In genomic region chr10:92740762-92741161, GRCh38 we compare ENCODE assay signal across 26 cellular contexts. TPM values are rescaled to one million over a fixed set of nuclear protein-coding genes. Genes with fewer than 3 reads are reported as not detected.
DNase-seq lines count a peak whose midpoint lies in the region; ATAC-seq, FAIRE-seq and TF ChIP-seq lines count a peak whose summit lies in the region.
"Had no signal": no experiment of that assay in that cellular context is flagged by ENCODE, and none has a peak within 500 bp of the region (broad histone marks: within the 10 kb centered on the region; RNA-seq: fewer than 3 reads in every experiment).

No MANE protein-coding gene starts in this region.

- H3K4me1 Mint-ChIP-seq in astrocyte (ENCODE audit: low read depth, unreplicated experiment): no peaks in the 10 kb centered on the region
- H3K4me1 Mint-ChIP-seq in memory B cell: peaks cover 49% of the 10 kb centered on the region
- H3K4me1 Mint-ChIP-seq in stimulated activated naive CD8-positive, alpha-beta T cell treated with anti-CD3 and anti-CD28 coated beads, Interleukin-15, amount 100 ng/mL, for 72 hours: no peaks in the 10 kb centered on the region
- H3K4me1 Mint-ChIP-seq: nephron had no signal

- no peak overlapping the region for H3K56ac ChIP-seq in IMR-90 (ENCODE audit: extremely low read depth, insufficient read depth, low read length)

- H3K79me1 ChIP-seq in IMR-90 (ENCODE audit: low read depth in 1 of 2, low read length in 2 of 2): no peaks in the 10 kb centered on the region

- H3K18ac ChIP-seq in IMR-90 (ENCODE audit: low read depth, low read length): no peak overlapping the region

- no peak overlapping the region for H2AK9ac ChIP-seq in IMR-90 (replicated peaks; ENCODE audit: low read depth, low read length, poor library complexity)

- H3K9me3 ChIP-seq in DOHH2 (ENCODE audit: control insufficient read depth, insufficient read depth, low read length) (no peaks in the 10 kb centered on the region), IMR-90 (ENCODE audit: control insufficient read depth, insufficient read depth, low read length) (no peaks in the 10 kb centered on the region), astrocyte (ENCODE audit: insufficient read depth, low read depth, low read length) (no peaks in the 10 kb centered on the region), vagina (no peaks in the 10 kb centered on the region)
- H3K9me3 ChIP-seq: HAP-1, tibial nerve had no signal

- intact Hi-C loops in IMR-90 (cut with micrococcal nuclease): no loop called here
- intact Hi-C loops in vagina (cut with DNase I): no loop called here

- H3K79me2 ChIP-seq in DOHH2 (ENCODE audit: control insufficient read depth, low read length) (no peaks in the 10 kb centered on the region), astrocyte (ENCODE audit: insufficient read depth, low read length) (no peaks in the 10 kb centered on the region)

- in situ Hi-C loops in IMR-90 (cut with MboI; ENCODE audit: low sequenced_read_pairs): no loop called here

- H2BK15ac ChIP-seq in IMR-90 (ENCODE audit: low read depth, low read length): 0 out of 3 replicates have a peak overlapping the region, but pooled peaks have one; percentile 32

- peak overlapping the region in 1 of 2 experiments; percentile 35; a peak in 1 of 4 replicates for H4K8ac ChIP-seq in IMR-90 (ENCODE audit: low read depth in 2 of 2, low read length in 2 of 2)

- H3K9me2 ChIP-seq in DOHH2 (replicated peaks; ENCODE audit: control insufficient read depth, low read length): no peaks in the 10 kb centered on the region

- H4K91ac ChIP-seq in IMR-90 (ENCODE audit: insufficient read depth, low read depth, low read length): no peak overlapping the region

- no peak overlapping the region for H4K5ac ChIP-seq in IMR-90 (ENCODE audit: low read depth, low read length)

- H3K27me3 ChIP-seq in DOHH2 (ENCODE audit: control insufficient read depth, low read length) (peaks cover 13% of the 10 kb centered on the region), IMR-90 (ENCODE audit: control insufficient read depth, insufficient read depth, low read length) (no peaks in the 10 kb centered on the region), astrocyte (ENCODE audit: insufficient read depth, low read length) (peaks cover 4% of the 10 kb centered on the region), vagina (no peaks in the 10 kb centered on the region)
- H3K27me3 ChIP-seq: cardiac muscle cell, tibial nerve had no signal

- H3K4me1 ChIP-seq in DOHH2 (ENCODE audit: control insufficient read depth, low read length) (peaks cover 53% of the 10 kb centered on the region), IMR-90 (ENCODE audit: control insufficient read depth, insufficient read depth, low read length) (peaks cover 3% of the 10 kb centered on the region; the same call in 1 of the 2 replicates), astrocyte (ENCODE audit: insufficient read depth, low read length) (no peaks in the 10 kb centered on the region), vagina (no peaks in the 10 kb centered on the region)
- H3K4me1 ChIP-seq: HAP-1, tibial nerve had no signal

- peak overlapping the region; percentile 64 for H2AFZ ChIP-seq in IMR-90 (replicated peaks; ENCODE audit: low read length, poor library complexity)
- no peak overlapping the region for H2AFZ ChIP-seq in astrocyte (ENCODE audit: low read depth, low read length)

- CTCF ChIA-PET in IMR-90 (lab: Yijun Ruan, JAX): interaction anchor here (1.2 to 1.5 kb wide), 2 partner anchors 17 to 21 kb away, joined by 3 read pairs; no protein-coding TSS in a partner anchor

- H3K4me3 ChIP-seq in DOHH2 (ENCODE audit: low read length) (no peak overlapping the region), IMR-90 (ENCODE audit: insufficient read depth, low read depth, low read length) (no peak overlapping the region), astrocyte (ENCODE audit: insufficient read depth, low read depth, low read length) (no peak overlapping the region), vagina (no peak overlapping the region)
- H3K4me3 ChIP-seq: cardiac muscle cell, HAP-1, tibial nerve had no signal

- POLR2A ChIA-PET in IMR-90 (lab: Charles Lee; ENCODE audit: unreplicated experiment): no interaction called here

- H3K4me3 Mint-ChIP-seq in astrocyte (ENCODE audit: unreplicated experiment) (no peak overlapping the region), memory B cell (peak overlapping the region; percentile 30)
- H3K4me3 Mint-ChIP-seq in stimulated activated naive CD8-positive, alpha-beta T cell treated with anti-CD3 and anti-CD28 coated beads, Interleukin-15, amount 100 ng/mL, for 72 hours: no peak overlapping the region
- H3K4me3 Mint-ChIP-seq: nephron had no signal

- TF ChIP-seq CTCF in DOHH2 (IDR thresholded peaks at IDR 0.05; ENCODE audit: low read depth, low read length, poor library complexity, severe bottlenecking): no peak
- TF ChIP-seq CTCF in IMR-90 (conservative IDR thresholded peaks at IDR 0.05; ENCODE audit: low read depth, low read length): no peak
- no peak for TF ChIP-seq CTCF in astrocyte (IDR thresholded peaks at IDR 0.05; ENCODE audit: insufficient read depth, low read depth, low read length)
- TF ChIP-seq CTCF in vagina (IDR thresholded peaks at IDR 0.05): no peak

- H3K14ac ChIP-seq in IMR-90 (replicated peaks; ENCODE audit: low read depth, low read length): no peak overlapping the region

- peaks cover 26% of the 10 kb centered on the region for H3K27me3 Mint-ChIP-seq in astrocyte (ENCODE audit: low read depth, unreplicated experiment)
- H3K27me3 Mint-ChIP-seq in memory B cell: no peaks in the 10 kb centered on the region
- H3K27me3 Mint-ChIP-seq in stimulated activated naive CD8-positive, alpha-beta T cell treated with anti-CD3 and anti-CD28 coated beads, Interleukin-15, amount 100 ng/mL, for 72 hours: peaks cover 18% of the 10 kb centered on the region

- no peak for FAIRE-seq in astrocyte (lab: Jason Lieb, UNC)
- FAIRE-seq: TTC549 had no signal

- dilution Hi-C loops in IMR-90 (cut with HindIII; ENCODE audit: low sequenced_read_pairs, unreplicated experiment): no loop called here

- H3K9ac ChIP-seq in IMR-90 (ENCODE audit: low read depth, low read length) (no peak overlapping the region), astrocyte (ENCODE audit: low read length) (no peak overlapping the region)

- no peaks in the 10 kb centered on the region for H3K36me3 Mint-ChIP-seq in astrocyte (ENCODE audit: low read depth, unreplicated experiment)
- H3K36me3 Mint-ChIP-seq in memory B cell: peaks cover 7% of the 10 kb centered on the region

- TF ChIP-seq POLR2A in IMR-90 (IDR thresholded peaks at IDR 0.05; ENCODE audit: low read depth, low read length) (no peak), vagina (IDR thresholded peaks at IDR 0.05) (no peak)

- H3K27ac ChIP-seq in DOHH2 (ENCODE audit: low read depth, low read length) (no peak overlapping the region), IMR-90 (ENCODE audit: insufficient read depth, low read length) (no peak overlapping the region), astrocyte (ENCODE audit: low read depth, low read length) (no peak overlapping the region), vagina (no peak overlapping the region)
- H3K27ac ChIP-seq: cardiac muscle cell, tibial nerve had no signal

- DNase-seq in IMR-90: peak; percentile 70
- DNase-seq in astrocyte (ENCODE audit: low read depth): peak; percentile 22
- DNase-seq in memory B cell (ENCODE audit: low spot score in 2 of 2): no peak
- DNase-seq in NCI-H510A (lab: John Stamatoyannopoulos, UW): no peak
- DNase-seq in vagina (ENCODE audit: extremely low spot score in 2 of 2): no peak
- DNase-seq in stimulated activated naive CD8-positive, alpha-beta T cell treated with anti-CD3 and anti-CD28 coated beads, Interleukin-15, amount 100 ng/mL, for 72 hours: no peak
- no peak for DNase-seq in midbrain (lab: John Stamatoyannopoulos, UW)
- DNase-seq: activated CD4-positive, alpha-beta T cell treated with anti-CD3 and anti-CD28 coated beads, Interleukin-2, amount 50 U/mL, for 1 hour; activated CD8-positive, alpha-beta memory T cell treated with anti-CD3 and anti-CD28 coated beads, Interleukin-2, amount 50 U/mL, for 4 hours; AML-193; DMS79; glutamatergic neuron; left cardiac atrium; NCI-H1417 treated with DMSO at 0.1 percent for 48 hours; NCI-H69; OCI-M1; stimulated activated CD4-positive, alpha-beta T cell treated with anti-CD3 and anti-CD28 coated beads, Interleukin-1b, Interleukin-23, amount 100 ng/mL, for 48 hours; stimulated activated naive CD8-positive, alpha-beta T cell treated with anti-CD3 and anti-CD28 coated beads, Interleukin-15, Interleukin-2, amounts not matched to agents 100 U/mL and 50 U/mL, for 24 hours; SW 1271 had no signal

- WGBS in IMR-90 (ENCODE audit: extremely low coverage in 2 of 2, insufficient read length in 1 of 2), 2 experiments: 100% methylated on average over 1 of the region's 3 CpGs; no CpG with 5 or more reads in 1 of the 2 experiments

- peaks cover 2% of the 10 kb centered on the region for H3K9me3 Mint-ChIP-seq in astrocyte (ENCODE audit: unreplicated experiment)
- H3K9me3 Mint-ChIP-seq in memory B cell: peaks cover 4% of the 10 kb centered on the region
- no peaks in the 10 kb centered on the region for H3K9me3 Mint-ChIP-seq in stimulated activated naive CD8-positive, alpha-beta T cell treated with anti-CD3 and anti-CD28 coated beads, Interleukin-15, amount 100 ng/mL, for 72 hours
- H3K9me3 Mint-ChIP-seq: nephron had no signal

- H3K27ac Mint-ChIP-seq in astrocyte (ENCODE audit: unreplicated experiment) (no peak overlapping the region), memory B cell (peak overlapping the region; percentile 65)
- no peak overlapping the region for H3K27ac Mint-ChIP-seq in stimulated activated naive CD8-positive, alpha-beta T cell treated with anti-CD3 and anti-CD28 coated beads, Interleukin-15, amount 100 ng/mL, for 72 hours
- H3K27ac Mint-ChIP-seq: nephron had no signal

- no peak overlapping the region for H2BK5ac ChIP-seq in IMR-90 (ENCODE audit: low read depth, low read length, poor library complexity, severe bottlenecking)

- H3K36me3 ChIP-seq in DOHH2 (ENCODE audit: control insufficient read depth, low read length) (no peaks in the 10 kb centered on the region), IMR-90 (ENCODE audit: control insufficient read depth, insufficient read depth, low read length) (no peaks in the 10 kb centered on the region), astrocyte (ENCODE audit: insufficient read depth, low read length) (no peaks in the 10 kb centered on the region), vagina (no peaks in the 10 kb centered on the region)
- H3K36me3 ChIP-seq: cardiac muscle cell, HAP-1, tibial nerve had no signal

- ATAC-seq in IMR-90 (ENCODE audit: low read depth): peak; percentile 98
- ATAC-seq in memory B cell (ENCODE audit: low read depth): no peak
- no peak for ATAC-seq in stimulated activated naive CD8-positive, alpha-beta T cell treated with anti-CD3 and anti-CD28 coated beads, Interleukin-15, amount 100 ng/mL, for 72 hours
- ATAC-seq: left cardiac atrium; Right ventricle myocardium inferior; stimulated activated naive CD8-positive, alpha-beta T cell treated with anti-CD3 and anti-CD28 coated beads, Interleukin-15, Interleukin-2, amounts not matched to agents 100 U/mL and 50 U/mL, for 24 hours had no signal

- H3K23ac ChIP-seq in IMR-90 (ENCODE audit: low read depth, low read length): no peak overlapping the region

- no peak overlapping the region for H2BK20ac ChIP-seq in IMR-90 (ENCODE audit: low read depth, low read length)

- no peak overlapping the region for H3K4ac ChIP-seq in IMR-90 (ENCODE audit: low read depth, low read length)

- peaks cover 12% of the 10 kb centered on the region for H3F3A ChIP-seq in DOHH2 (ENCODE audit: control insufficient read depth, insufficient read depth)

- H4K20me1 ChIP-seq in DOHH2 (ENCODE audit: control insufficient read depth, insufficient read depth, low read depth, low read length): no peaks in the 10 kb centered on the region
- no peaks in the 10 kb centered on the region for H4K20me1 ChIP-seq in IMR-90 (ENCODE audit: insufficient read depth, low read length)
- H4K20me1 ChIP-seq in astrocyte (ENCODE audit: insufficient read depth, low read length): no peaks in the 10 kb centered on the region

- no peak overlapping the region for H2AK5ac ChIP-seq in IMR-90 (ENCODE audit: low read depth, low read length)

- H3K4me2 ChIP-seq in DOHH2 (ENCODE audit: low read length) (peak overlapping the region; percentile 84), IMR-90 (ENCODE audit: low read depth, low read length) (no peak overlapping the region), astrocyte (ENCODE audit: low read length) (no peak overlapping the region)

- no peaks in the 10 kb centered on the region for H3K9me1 ChIP-seq in IMR-90 (ENCODE audit: insufficient read depth, low read length)

- TF ChIP-seq RAD21 in IMR-90 (IDR thresholded peaks at IDR 0.05; ENCODE audit: low read length): no peak

- no TSS peak for BruUV-seq in IMR-90 (replicated peaks; lab: Mats Ljungman, UMichigan)

- H2BK120ac ChIP-seq in IMR-90 (ENCODE audit: low read depth, low read length): no peak overlapping the region

RNA-seq across cellular contexts. Expression of gene HHEX, which starts 51.0 kb away (rescaled TPM):
- 2.3 and 4.4 TPM in 2 replicates for total RNA-seq in IMR-90 (2012; rRNA removed)
- 6.2 and 7.7 TPM in 2 replicates for polyA plus RNA-seq in IMR-90 (2012; rRNA removed)
- polyA plus RNA-seq in IMR-90 (2012; cell fraction: cytosol; rRNA removed): 4.1 and 7.1 TPM in 2 replicates
- polyA plus RNA-seq in IMR-90 (2012; cell fraction: nucleus; rRNA removed; ENCODE audit: low replicate concordance): 10.6 and 10.9 TPM in 2 replicates
- total RNA-seq in astrocyte: not detected in 2 replicates
- 6.1 TPM for total RNA-seq in vagina

Comparison
In these comparisons a context has a peak if more than half of its experiments do, and no peak if none do; other contexts are left out.
1. DNase-seq: peak in IMR-90 (single experiment) and astrocyte (single experiment); none in memory B cell (0 of 2), NCI-H510A (single experiment), vagina (0 of 2), stimulated activated naive CD8-positive, alpha-beta T cell treated with anti-CD3 and anti-CD28 coated beads, Interleukin-15, amount 100 ng/mL, for 72 hours (0 of 2) and midbrain (single experiment).